ENCODE assay signal across 27 cellular contexts in the genomic region with DNA sequence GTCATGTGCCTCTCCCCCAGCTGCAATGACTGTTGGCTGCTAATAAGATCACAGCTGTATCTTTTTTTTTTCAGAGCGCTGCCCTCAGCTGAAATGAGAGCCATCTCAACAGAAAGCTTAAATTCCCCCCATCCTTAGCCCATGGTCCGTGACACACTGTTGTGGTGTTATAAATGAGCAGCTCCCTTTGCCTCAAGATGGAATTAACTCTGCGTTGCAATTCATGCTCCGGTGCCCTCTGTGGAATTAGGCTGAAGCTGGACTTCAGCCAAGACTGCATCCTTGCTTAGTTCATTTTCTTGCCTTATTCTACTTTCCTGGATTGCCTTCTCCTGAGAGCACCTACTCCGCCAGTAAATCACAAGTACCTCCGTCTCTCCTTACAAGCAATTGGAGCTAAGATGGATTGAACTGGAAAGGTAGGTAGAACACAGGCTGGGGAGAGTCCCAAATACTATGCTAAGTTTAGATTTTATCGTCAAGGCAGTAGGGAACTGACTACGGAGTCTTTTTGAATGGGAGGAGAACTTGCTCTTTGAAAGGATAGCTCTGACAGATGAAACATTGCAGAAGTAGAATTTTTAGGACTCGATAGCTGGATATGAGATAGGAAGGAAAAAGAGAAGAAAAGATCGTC. TPM values are rescaled to one million over a fixed set of nuclear protein-coding genes. Genes with fewer than 3 reads are reported as not detected.
A peak's percentile ranks its signal among the peaks of the same experiment; 100 is the strongest.
DNase-seq lines count a peak whose midpoint lies in the region; ATAC-seq, FAIRE-seq and TF ChIP-seq lines count a peak whose summit lies in the region.
"Had no signal": no experiment of that assay in that cellular context is flagged by ENCODE, and none has a peak within 500 bp of the region (broad histone marks: within the 10 kb centered on the region; RNA-seq: fewer than 3 reads in every experiment).

No MANE protein-coding gene starts in this region.

- ATAC-seq in K562: no peak
- no peak for ATAC-seq in GM19397 (IDR thresholded peaks at IDR 0.05; ENCODE audit: unreplicated experiment)

- no peak overlapping the region for H3K4me2 ChIP-seq in K562 (ENCODE audit: insufficient read depth, low read length)

- H3K9me3 ChIP-seq in K562 (replicated peaks; ENCODE audit: control insufficient read depth, insufficient read depth, low read depth, low read length): no peaks in the 10 kb centered on the region
- H3K9me3 ChIP-seq in thyroid gland: no peaks in the 10 kb centered on the region

- FAIRE-seq in K562 (lab: Jason Lieb, UNC): no peak
- FAIRE-seq: GM12892, HTR-8/SVneo had no signal

- no TSS peak for BruUV-seq in K562 (replicated peaks; lab: Mats Ljungman, UMichigan)

- TF ChIP-seq EP300 in K562 (IDR thresholded peaks at IDR 0.05; ENCODE audit: low read length): no peak

- H3K27me3 ChIP-seq in K562 (ENCODE audit: control insufficient read depth in 2 of 2, insufficient read depth in 2 of 2, low read length in 2 of 2): no peaks in the 10 kb centered on the region
- H3K27me3 ChIP-seq in thyroid gland: no peaks in the 10 kb centered on the region

- DNase-seq in DMS79 treated with DMSO at 0.1 percent for 48 hours (lab: John Stamatoyannopoulos, UW) (peak; percentile 6), DMS79 (lab: John Stamatoyannopoulos, UW) (no peak), K562 (ENCODE audit: extremely low read depth in 1 of 4, low spot score in 3 of 4) (no peak), left kidney (ENCODE audit: low read depth, low spot score) (peak; percentile 71), thyroid gland (peak; percentile 58 to 66), MV-4-11 (lab: John Stamatoyannopoulos, UW) (no peak)
- DNase-seq: CD8-positive, alpha-beta memory T cell; DMS 273 treated with DMSO at 0.1 percent for 48 hours; DND-41; GM23248; H9; HFFc6; KG1; MM.1S; NCI-H1092; NCI-H1417 treated with DMSO at 0.1 percent for 48 hours; NCI-H1694 treated with DMSO at 0.1 percent for 48 hours; NCI-H2081; NCI-H446 treated with DMSO at 0.1 percent for 48 hours; NCI-H526; SHP77 had no signal

- no peaks in the 10 kb centered on the region for H3K9me1 ChIP-seq in K562 (ENCODE audit: control insufficient read depth, insufficient read depth, low read length)

- H3K4me1 ChIP-seq in K562 (replicated peaks in 1 of 2; ENCODE audit: control insufficient read depth in 2 of 2, insufficient read depth in 2 of 2, low read length in 2 of 2) (no peaks in the 10 kb centered on the region), thyroid gland (peaks cover 6 to 8% of the 10 kb centered on the region in 2 donors)

- 44% methylated on average over 10 of the region's 10 CpGs for WGBS in K562 (ENCODE audit: insufficient coverage, low coverage, missing lambda C conversion rate)
- WGBS in thyroid gland, 2 donors: 37 to 42% methylated on average over 10 of the region's 10 CpGs

- no peaks in the 10 kb centered on the region for H3K36me3 ChIP-seq in K562 (ENCODE audit: control insufficient read depth, insufficient read depth, low read length)
- H3K36me3 ChIP-seq in thyroid gland: no peaks in the 10 kb centered on the region

- intact Hi-C loops in K562 (cut with micrococcal nuclease) (no loop called here), thyroid gland (cut with DNase I) (no loop called here)

- CTCF ChIA-PET in K562 (lab: Yijun Ruan, JAX; ENCODE audit: low intra/inter-chr PET ratio): no interaction called here

- H4K20me1 ChIP-seq in K562 (replicated peaks; ENCODE audit: control insufficient read depth, insufficient read depth, low read length): no peaks in the 10 kb centered on the region

- peak overlapping the region; percentile 21; the same call in 1 of the 2 replicates for H2AFZ ChIP-seq in K562 (ENCODE audit: low read depth, low read length)
- H2AFZ ChIP-seq: GM23248 had no signal

- no peak for TF ChIP-seq RAD21 in K562 (CRISPR knock-in tag; conservative IDR thresholded peaks at IDR 0.05 in 1 of 2, IDR thresholded peaks at IDR 0.05 in 1 of 2)

- TF ChIP-seq POLR2A in K562 (conservative IDR thresholded peaks at IDR 0.05): no peak
- no peak for TF ChIP-seq POLR2A in thyroid gland (IDR thresholded peaks at IDR 0.05)

- H3K9ac ChIP-seq in K562 (ENCODE audit: insufficient read depth in 1 of 2, low read depth in 2 of 2, low read length in 2 of 2): no peak overlapping the region
- H3K9ac ChIP-seq: GM23248 had no signal

- H3K79me2 ChIP-seq in K562 (ENCODE audit: control insufficient read depth, insufficient read depth, low read length): no peaks in the 10 kb centered on the region

- no peak for TF ChIP-seq CTCF in K562 (IDR thresholded peaks at IDR 0.05 in 2 of 3, conservative IDR thresholded peaks at IDR 0.05 in 1 of 3; ENCODE audit: insufficient read depth in 2 of 3, low read depth in 1 of 3, low read length in 3 of 3)
- no peak for TF ChIP-seq CTCF in thyroid gland (IDR thresholded peaks at IDR 0.05)

- in situ Hi-C loops in K562 (cut with MboI): no loop called here

- POLR2A ChIA-PET in K562 (lab: Yijun Ruan, JAX): interaction anchor here (0.5 to 2.2 kb wide), 4 partner anchors 8 to 499 kb away, joined by 3 to 8 read pairs (median 5); no protein-coding TSS in a partner anchor

- no peak overlapping the region for H3K4me3 ChIP-seq in K562
- no peak overlapping the region for H3K4me3 ChIP-seq in thyroid gland (replicated peaks in 1 of 3)
- H3K4me3 ChIP-seq: GM23248 had no signal

- no peak overlapping the region for H3K27ac ChIP-seq in K562 (ENCODE audit: extremely low read depth, low read depth, low read length)
- no peak overlapping the region for H3K27ac ChIP-seq in thyroid gland
- H3K27ac ChIP-seq: 22Rv1, C4-2B, GM23248, RWPE1 had no signal

TF ChIP-seq in K562, 482 proteins besides CTCF, POLR2A, EP300 and RAD21:
- TF ChIP-seq, protein P1, sequence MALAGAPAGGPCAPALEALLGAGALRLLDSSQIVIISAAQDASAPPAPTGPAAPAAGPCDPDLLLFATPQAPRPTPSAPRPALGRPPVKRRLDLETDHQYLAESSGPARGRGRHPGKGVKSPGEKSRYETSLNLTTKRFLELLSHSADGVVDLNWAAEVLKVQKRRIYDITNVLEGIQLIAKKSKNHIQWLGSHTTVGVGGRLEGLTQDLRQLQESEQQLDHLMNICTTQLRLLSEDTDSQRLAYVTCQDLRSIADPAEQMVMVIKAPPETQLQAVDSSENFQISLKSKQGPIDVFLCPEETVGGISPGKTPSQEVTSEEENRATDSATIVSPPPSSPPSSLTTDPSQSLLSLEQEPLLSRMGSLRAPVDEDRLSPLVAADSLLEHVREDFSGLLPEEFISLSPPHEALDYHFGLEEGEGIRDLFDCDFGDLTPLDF (CRISPR knock-in tag; IDR thresholded peaks at IDR 0.05): no peak
- TF ChIP-seq NFIC (IDR thresholded peaks at IDR 0.05): peak; percentile 47

RNA-seq across cellular contexts. Expression of gene THRB, which starts 39.0 kb away (rescaled TPM):
- 30.5 and 37.3 TPM in 2 replicates for total RNA-seq in K562 (2011; cell fraction: chromatin; rRNA removed; ENCODE audit: low replicate concordance)
- total RNA-seq in K562 (2011; cell fraction: nucleolus; rRNA removed): 8.4 and 9.8 TPM in 2 replicates
- total RNA-seq in K562 (2011; cell fraction: nucleoplasm; rRNA removed): 15.2 and 25.6 TPM in 2 replicates
- total RNA-seq in K562 (2014; rRNA removed) (5.6 and 6.0 TPM in 2 replicates), K562 (2014; rRNA removed; fragmentation: Illumina TruSeq; extraction: Trizol) (6.9 and 8.3 TPM in 2 replicates), K562 (2015; rRNA removed; fragmentation: Illumina TruSeq; extraction: Trizol) (7.0 and 7.2 TPM in 2 replicates), K562 (2021) (9.7 and 10.5 TPM in 2 replicates), thyroid gland (10 to 100 TPM; 11.1 to 33.2 (median 13.4) TPM)
- polyA plus RNA-seq in K562 (2011; rRNA removed) (11.0 and 14.9 TPM in 2 replicates), K562 (2014; fragmentation: Illumina TruSeq; extraction: Trizol) (7.1 and 9.0 TPM in 2 replicates), K562 (2014; fragmentation: Nextera tagmentation; extraction: Ambion mirVana) (1 to 10 TPM; 1.7 to 3.0 TPM), K562 (2014; rRNA removed) (4.1 and 4.7 TPM in 2 replicates)
- 5.1 and 6.0 TPM in 2 replicates for polyA plus RNA-seq in K562 (2011; cell fraction: cytosol; rRNA removed)
- 14.3 and 15.5 TPM in 2 replicates for polyA plus RNA-seq in K562 (2011; cell fraction: nucleus; rRNA removed)
- polyA plus RNA-seq in K562 (2012): 5.7 and 5.9 TPM in 2 replicates
- 34.3 and 35.4 TPM in 2 replicates for polyA minus RNA-seq in K562 (2011; rRNA and poly(A)+ RNA removed)
- polyA minus RNA-seq in K562 (2011; cell fraction: cytosol; rRNA and poly(A)+ RNA removed): 6.6 and 11.8 TPM in 2 replicates
- polyA minus RNA-seq in K562 (2011; cell fraction: nucleus; rRNA and poly(A)+ RNA removed): 27.3 and 34.0 TPM in 2 replicates
- total RNA-seq: CD8-positive, alpha-beta memory T cell; HFFc6 had no signal
- polyA plus RNA-seq: CD8-positive, alpha-beta memory T cell had no signal

Comparison
In these comparisons a context has a peak if more than half of its experiments do, and no peak if none do; other contexts are left out.
1. DNase-seq: peak in DMS79 treated with DMSO at 0.1 percent for 48 hours (single experiment), left kidney (single experiment) and thyroid gland (2 of 2); none in DMS79 (single experiment), K562 (0 of 4) and MV-4-11 (single experiment).